In the genomic region with DNA sequence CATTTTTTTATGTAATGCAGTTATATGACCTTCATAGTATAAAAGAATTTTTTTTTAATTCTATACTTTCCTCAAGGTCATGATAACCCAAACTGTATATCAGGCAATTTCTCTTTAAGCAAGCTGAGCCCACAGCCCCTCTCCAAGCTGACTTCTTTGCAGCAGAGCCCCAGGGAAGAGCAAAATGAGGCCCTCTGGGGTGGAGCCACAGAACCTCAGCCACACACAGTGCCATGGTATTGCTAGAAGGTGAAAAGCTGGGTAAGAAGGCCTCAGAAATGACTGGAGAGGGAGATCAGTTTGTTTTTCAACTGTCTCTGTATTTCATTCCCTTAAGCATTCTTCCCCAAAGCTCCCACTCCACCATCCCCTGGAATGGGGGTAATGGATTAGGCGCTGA, we compare ENCODE assay signal across 16 cellular contexts.
A peak's percentile ranks its signal among the peaks of the same experiment; 100 is the strongest.
DNase-seq lines count a peak whose midpoint lies in the region; ATAC-seq and TF ChIP-seq lines count a peak whose summit lies in the region.
"Had no signal": no experiment of that assay in that cellular context is flagged by ENCODE, and none has a peak within 500 bp of the region (broad histone marks: within the 10 kb centered on the region; RNA-seq: fewer than 3 reads in every experiment).

No MANE protein-coding gene starts in this region.

- H3K4me3 ChIP-seq in endocrine pancreas (ENCODE audit: control insufficient read depth, insufficient read depth, low read length) (peak overlapping the region; percentile 3), hepatocyte (no peak overlapping the region), OCI-LY7 (ENCODE audit: low read depth, low read length, poor library complexity, severe bottlenecking) (no peak overlapping the region)

- CTCF ChIA-PET in OCI-LY7 (lab: Charles Lee; ENCODE audit: unreplicated experiment): no interaction called here

- BruUV-seq in OCI-LY7 (replicated peaks; lab: Mats Ljungman, UMichigan): no TSS peak

- peak overlapping the region; percentile 76 for H3K27ac Mint-ChIP-seq in stimulated activated naive CD8-positive, alpha-beta T cell treated with anti-CD3 and anti-CD28 coated beads, Interleukin-15, Interleukin-2, amounts not matched to agents 100 ng/mL and 50 ng/mL, for 24 hours
- H3K27ac Mint-ChIP-seq in nephron progenitor cell: no peak overlapping the region
- H3K27ac Mint-ChIP-seq: B cell had no signal

- H3K9me2 ChIP-seq in hepatocyte (replicated peaks; ENCODE audit: insufficient read depth) (no peaks in the 10 kb centered on the region), OCI-LY7 (ENCODE audit: insufficient read depth, low read length) (no peaks in the 10 kb centered on the region)

- peaks cover 56% of the 10 kb centered on the region for H3K4me1 Mint-ChIP-seq in stimulated activated naive CD8-positive, alpha-beta T cell treated with anti-CD3 and anti-CD28 coated beads, Interleukin-15, Interleukin-2, amounts not matched to agents 100 ng/mL and 50 ng/mL, for 24 hours (ENCODE audit: low read depth)
- no peaks in the 10 kb centered on the region for H3K4me1 Mint-ChIP-seq in nephron progenitor cell

- H3K4me2 ChIP-seq in hepatocyte (no peak overlapping the region), OCI-LY7 (ENCODE audit: low read length) (no peak overlapping the region)

- peaks cover 45% of the 10 kb centered on the region for H3K79me2 ChIP-seq in hepatocyte
- H3K79me2 ChIP-seq in OCI-LY7 (ENCODE audit: insufficient read depth, low read depth, low read length): no peaks in the 10 kb centered on the region

- H3K4me1 ChIP-seq in endocrine pancreas (ENCODE audit: control insufficient read depth, insufficient read depth, low read length) (peaks cover 4% of the 10 kb centered on the region), hepatocyte (ENCODE audit: insufficient read depth) (peaks cover 18% of the 10 kb centered on the region), OCI-LY7 (ENCODE audit: insufficient read depth, low read length, poor library complexity, severe bottlenecking) (no peaks in the 10 kb centered on the region)

- WGBS in hepatocyte (ENCODE audit: low lambda C conversion rate, missing lambda C conversion rate): 96% methylated on average over 1 of the region's 1 CpG

- no peak for DNase-seq in stimulated activated naive CD8-positive, alpha-beta T cell treated with anti-CD3 and anti-CD28 coated beads, Interleukin-15, Interleukin-2, amounts not matched to agents 100 U/mL and 50 U/mL, for 24 hours
- DNase-seq in hepatocyte (ENCODE audit: low spot score) (no peak), ACHN (no peak), nephron progenitor cell (no peak), OCI-LY7 (ENCODE audit: low spot score) (no peak)
- DNase-seq in stimulated activated CD8-positive, alpha-beta memory T cell treated with anti-CD3 and anti-CD28 coated beads, Interleukin-4, amount 100 ng/mL, for 48 hours: no peak
- DNase-seq: CD4-positive, alpha-beta memory T cell; DMS79 treated with DMSO at 0.1 percent for 48 hours; KBM-7; NCI-H1694; NCI-H446 treated with DMSO at 0.1 percent for 48 hours; PC-3; SHP77 had no signal

- in situ Hi-C loops in ACHN (cut with HindIII; ENCODE audit: low pct_ligation_motif_present, low pct_unique_long_range_greater_than_20kb, low sequenced_read_pairs): no loop called here

- no peak for ATAC-seq in stimulated activated naive CD8-positive, alpha-beta T cell treated with anti-CD3 and anti-CD28 coated beads, Interleukin-15, Interleukin-2, amounts not matched to agents 100 U/mL and 50 U/mL, for 24 hours

- POLR2A ChIA-PET in OCI-LY7 (lab: Charles Lee): no interaction called here

- H3K27me3 ChIP-seq in endocrine pancreas (ENCODE audit: control insufficient read depth, insufficient read depth, low read length) (no peaks in the 10 kb centered on the region), hepatocyte (no peaks in the 10 kb centered on the region)

- no peaks in the 10 kb centered on the region for H3K27me3 Mint-ChIP-seq in stimulated activated naive CD8-positive, alpha-beta T cell treated with anti-CD3 and anti-CD28 coated beads, Interleukin-15, Interleukin-2, amounts not matched to agents 100 ng/mL and 50 ng/mL, for 24 hours
- peaks cover 4% of the 10 kb centered on the region for H3K27me3 Mint-ChIP-seq in nephron progenitor cell (ENCODE audit: low read depth, poor library complexity)
- H3K27me3 Mint-ChIP-seq: B cell; CD4-positive, alpha-beta memory T cell had no signal

- H2AFZ ChIP-seq in hepatocyte (no peak overlapping the region), OCI-LY7 (ENCODE audit: low read length) (no peak overlapping the region)

- intact Hi-C loops in OCI-LY7 (cut with micrococcal nuclease; ENCODE audit: unreplicated experiment): no loop called here

- H4K20me1 ChIP-seq in hepatocyte (ENCODE audit: insufficient read depth, poor library complexity, severe bottlenecking) (no peaks in the 10 kb centered on the region), OCI-LY7 (ENCODE audit: insufficient read depth, low read length) (no peaks in the 10 kb centered on the region)

- H3K36me3 ChIP-seq in endocrine pancreas (ENCODE audit: control insufficient read depth, insufficient read depth, low read length) (no peaks in the 10 kb centered on the region), hepatocyte (replicated peaks; ENCODE audit: insufficient read depth, low read depth) (no peaks in the 10 kb centered on the region), OCI-LY7 (ENCODE audit: insufficient read depth, low read length) (no peaks in the 10 kb centered on the region)

- H3K9ac ChIP-seq in endocrine pancreas (ENCODE audit: control insufficient read depth, insufficient read depth, low read length): no peak overlapping the region

- H3K9me3 Mint-ChIP-seq in stimulated activated naive CD8-positive, alpha-beta T cell treated with anti-CD3 and anti-CD28 coated beads, Interleukin-15, Interleukin-2, amounts not matched to agents 100 ng/mL and 50 ng/mL, for 24 hours: peaks cover 11% of the 10 kb centered on the region
- H3K9me3 Mint-ChIP-seq in nephron progenitor cell: peaks cover 7% of the 10 kb centered on the region

- TF ChIP-seq CTCF in hepatocyte (IDR thresholded peaks at IDR 0.05; ENCODE audit: poor library complexity): no peak
- TF ChIP-seq CTCF in nephron progenitor cell (IDR thresholded peaks at IDR 0.05): no peak
- no peak for TF ChIP-seq CTCF in OCI-LY7 (conservative IDR thresholded peaks at IDR 0.05; ENCODE audit: low read length)

- H3K27ac ChIP-seq in hepatocyte (peak overlapping the region; percentile 7), OCI-LY7 (ENCODE audit: low read depth, low read length, poor library complexity, severe bottlenecking) (no peak overlapping the region)

- H3K4me3 Mint-ChIP-seq in stimulated activated naive CD8-positive, alpha-beta T cell treated with anti-CD3 and anti-CD28 coated beads, Interleukin-15, Interleukin-2, amounts not matched to agents 100 ng/mL and 50 ng/mL, for 24 hours: no peak overlapping the region
- H3K4me3 Mint-ChIP-seq in nephron progenitor cell: no peak overlapping the region
- H3K4me3 Mint-ChIP-seq: B cell; CD4-positive, alpha-beta memory T cell had no signal

- H3K36me3 Mint-ChIP-seq in stimulated activated naive CD8-positive, alpha-beta T cell treated with anti-CD3 and anti-CD28 coated beads, Interleukin-15, Interleukin-2, amounts not matched to agents 100 ng/mL and 50 ng/mL, for 24 hours (ENCODE audit: low read depth): peaks cover 21% of the 10 kb centered on the region
- peaks cover 5% of the 10 kb centered on the region for H3K36me3 Mint-ChIP-seq in nephron progenitor cell (ENCODE audit: low read depth)

- H3K9me3 ChIP-seq in endocrine pancreas (ENCODE audit: control insufficient read depth, low read length) (no peaks in the 10 kb centered on the region), hepatocyte (ENCODE audit: low read depth) (no peaks in the 10 kb centered on the region), OCI-LY7 (ENCODE audit: low read length) (no peaks in the 10 kb centered on the region)
